1 cellular context compared by ENCODE assay signal in genomic region chr19:36850646-36851442, GRCh38.
TF ChIP-seq lines count a peak whose summit lies in the region.

Gene ZNF345 (plus strand): TSS chr19:36850876. CDS start chr19:36876831, 25,955 bp downstream.

TF ChIP-seq in HepG2, 621 proteins besides CTCF, POLR2A, EP300 and RAD21 (continued from another document and continues in another):
- no peak for TF ChIP-seq ZBTB34 (CRISPR knock-in tag; IDR thresholded peaks at IDR 0.05)
- no peak for TF ChIP-seq NONO (IDR thresholded peaks at IDR 0.05)
- no peak for TF ChIP-seq NONO (CRISPR knock-in tag; conservative IDR thresholded peaks at IDR 0.05)
- TF ChIP-seq ZNF350 (CRISPR knock-in tag; IDR thresholded peaks at IDR 0.05; ENCODE audit: borderline replicate concordance, low read depth), result no peak
- TF ChIP-seq ZNF639 (CRISPR knock-in tag; conservative IDR thresholded peaks at IDR 0.05), result no peak
- no peak for TF ChIP-seq CENPT (CRISPR knock-in tag; IDR thresholded peaks at IDR 0.05; ENCODE audit: low read depth)
- TF ChIP-seq KDM4B (CRISPR knock-in tag; IDR thresholded peaks at IDR 0.05), result no peak
- TF ChIP-seq TAF1 (CRISPR knock-in tag; IDR thresholded peaks at IDR 0.05), result peak; percentile 50; the same call in 1 of the 2 replicates
- 0 out of 2 replicates have a peak, but pooled peaks have one; percentile 35 for TF ChIP-seq ZNF335 (CRISPR knock-in tag; IDR thresholded peaks at IDR 0.05)
- no peak for TF ChIP-seq POLR2AphosphoS2 (IDR thresholded peaks at IDR 0.05; ENCODE audit: low read depth, low read length)
- TF ChIP-seq ARID3A (IDR thresholded peaks at IDR 0.05; ENCODE audit: low read depth, low read length), result no peak
- no peak for TF ChIP-seq HOXA7 (CRISPR knock-in tag; IDR thresholded peaks at IDR 0.05)
- no peak for TF ChIP-seq ZNF383 (CRISPR knock-in tag; IDR thresholded peaks at IDR 0.05; ENCODE audit: borderline replicate concordance)
- TF ChIP-seq HNRNPUL1 (IDR thresholded peaks at IDR 0.05; ENCODE audit: low read depth, low read length), result no peak
- no peak for TF ChIP-seq JARID2 (CRISPR knock-in tag; IDR thresholded peaks at IDR 0.05; ENCODE audit: insufficient replicate concordance)
- no peak for TF ChIP-seq IRF1 (CRISPR knock-in tag; IDR thresholded peaks at IDR 0.05; ENCODE audit: low read depth)
- TF ChIP-seq ZNF441 (CRISPR knock-in tag; IDR thresholded peaks at IDR 0.05; ENCODE audit: borderline replicate concordance), result no peak
- TF ChIP-seq ZNF280D (CRISPR knock-in tag; IDR thresholded peaks at IDR 0.05), result 0 out of 2 replicates have a peak, but pooled peaks have one; percentile 32
- TF ChIP-seq ZNF136 (CRISPR knock-in tag; IDR thresholded peaks at IDR 0.05; ENCODE audit: low read depth), result no peak
- TF ChIP-seq NBN (conservative IDR thresholded peaks at IDR 0.05), result no peak
- no peak for TF ChIP-seq ZNF720 (CRISPR knock-in tag; IDR thresholded peaks at IDR 0.05)
- no peak for TF ChIP-seq MTA3 (CRISPR knock-in tag; IDR thresholded peaks at IDR 0.05)
- no peak for TF ChIP-seq ZBTB26 (CRISPR knock-in tag; IDR thresholded peaks at IDR 0.05; ENCODE audit: borderline replicate concordance)
- TF ChIP-seq NFIC (IDR thresholded peaks at IDR 0.05; ENCODE audit: low read length), result no peak
- no peak; the same call in 1 of the 2 replicates for TF ChIP-seq ZBED4 (CRISPR knock-in tag; IDR thresholded peaks at IDR 0.05; ENCODE audit: borderline replicate concordance)
- TF ChIP-seq MTF2 (CRISPR knock-in tag; IDR thresholded peaks at IDR 0.05; ENCODE audit: borderline replicate concordance), result no peak
- TF ChIP-seq ZBTB21 (CRISPR knock-in tag; IDR thresholded peaks at IDR 0.05), result no peak
- TF ChIP-seq MBNL3 (CRISPR knock-in tag; conservative IDR thresholded peaks at IDR 0.05), result no peak
- no peak for TF ChIP-seq TOE1 (CRISPR knock-in tag; IDR thresholded peaks at IDR 0.05)
- TF ChIP-seq KLF16 (CRISPR knock-in tag; IDR thresholded peaks at IDR 0.05), result no peak; a peak in 1 of 4 replicates
- no peak for TF ChIP-seq TP53 (CRISPR knock-in tag; conservative IDR thresholded peaks at IDR 0.05)
- peak; percentile 39; the same call in 1 of the 2 replicates for TF ChIP-seq POGZ (CRISPR knock-in tag; IDR thresholded peaks at IDR 0.05)
- 0 out of 2 replicates have a peak, but pooled peaks have one; percentile 18 for TF ChIP-seq SRF (IDR thresholded peaks at IDR 0.05; ENCODE audit: low read depth, low read length)
- TF ChIP-seq ZNF839 (CRISPR knock-in tag; IDR thresholded peaks at IDR 0.05; ENCODE audit: borderline replicate concordance), result no peak
- no peak for TF ChIP-seq HIVEP1 (CRISPR knock-in tag; IDR thresholded peaks at IDR 0.05)
- TF ChIP-seq CBFB (CRISPR knock-in tag; IDR thresholded peaks at IDR 0.05), result no peak
- TF ChIP-seq THRA (CRISPR knock-in tag; IDR thresholded peaks at IDR 0.05; ENCODE audit: borderline replicate concordance), result no peak
- no peak for TF ChIP-seq CREBL2 (CRISPR knock-in tag; IDR thresholded peaks at IDR 0.05; ENCODE audit: borderline replicate concordance)
- TF ChIP-seq GABPB1 (CRISPR knock-in tag; IDR thresholded peaks at IDR 0.05), result peak; percentile 49; the same call in 1 of the 2 replicates
- no peak for TF ChIP-seq HNRNPLL (IDR thresholded peaks at IDR 0.05; ENCODE audit: low read depth, low read length, poor library complexity, severe bottlenecking)
- TF ChIP-seq BATF2 (CRISPR knock-in tag; IDR thresholded peaks at IDR 0.05), result no peak
- TF ChIP-seq SNAPC2 (CRISPR knock-in tag; IDR thresholded peaks at IDR 0.05), result no peak
- TF ChIP-seq ZNF558 (CRISPR knock-in tag; IDR thresholded peaks at IDR 0.05; ENCODE audit: borderline replicate concordance), result no peak
- TF ChIP-seq KLF15 (CRISPR knock-in tag; IDR thresholded peaks at IDR 0.05; ENCODE audit: borderline replicate concordance), result no peak
- TF ChIP-seq ZNF703 (CRISPR knock-in tag; IDR thresholded peaks at IDR 0.05; ENCODE audit: borderline replicate concordance), result no peak
- peak; percentile 39; the same call in 1 of the 2 replicates for TF ChIP-seq MEIS2 (CRISPR knock-in tag; IDR thresholded peaks at IDR 0.05)
- TF ChIP-seq SRY (CRISPR knock-in tag; IDR thresholded peaks at IDR 0.05), result no peak
- no peak for TF ChIP-seq ADNP (CRISPR knock-in tag; IDR thresholded peaks at IDR 0.05)
- TF ChIP-seq STAT5B (CRISPR knock-in tag; IDR thresholded peaks at IDR 0.05), result no peak
- no peak for TF ChIP-seq UBTF (CRISPR knock-in tag; IDR thresholded peaks at IDR 0.05)
- peak; percentile 47; the same call in 1 of the 2 replicates for TF ChIP-seq DR1 (CRISPR knock-in tag; IDR thresholded peaks at IDR 0.05)
